Comparison of ENCODE assay signal across 1 cellular context in genomic region chr10:52007091-52007490, GRCh38.
"Had no signal": no experiment of that assay in that cellular context is flagged by ENCODE, and none has a peak within 500 bp of the region (broad histone marks: within the 10 kb centered on the region; RNA-seq: fewer than 3 reads in every experiment).

No MANE protein-coding gene starts in this region.

- ATAC-seq: GM12878 had no signal

- H3K4me3 ChIP-seq: GM12878 had no signal
